In the genomic region with DNA sequence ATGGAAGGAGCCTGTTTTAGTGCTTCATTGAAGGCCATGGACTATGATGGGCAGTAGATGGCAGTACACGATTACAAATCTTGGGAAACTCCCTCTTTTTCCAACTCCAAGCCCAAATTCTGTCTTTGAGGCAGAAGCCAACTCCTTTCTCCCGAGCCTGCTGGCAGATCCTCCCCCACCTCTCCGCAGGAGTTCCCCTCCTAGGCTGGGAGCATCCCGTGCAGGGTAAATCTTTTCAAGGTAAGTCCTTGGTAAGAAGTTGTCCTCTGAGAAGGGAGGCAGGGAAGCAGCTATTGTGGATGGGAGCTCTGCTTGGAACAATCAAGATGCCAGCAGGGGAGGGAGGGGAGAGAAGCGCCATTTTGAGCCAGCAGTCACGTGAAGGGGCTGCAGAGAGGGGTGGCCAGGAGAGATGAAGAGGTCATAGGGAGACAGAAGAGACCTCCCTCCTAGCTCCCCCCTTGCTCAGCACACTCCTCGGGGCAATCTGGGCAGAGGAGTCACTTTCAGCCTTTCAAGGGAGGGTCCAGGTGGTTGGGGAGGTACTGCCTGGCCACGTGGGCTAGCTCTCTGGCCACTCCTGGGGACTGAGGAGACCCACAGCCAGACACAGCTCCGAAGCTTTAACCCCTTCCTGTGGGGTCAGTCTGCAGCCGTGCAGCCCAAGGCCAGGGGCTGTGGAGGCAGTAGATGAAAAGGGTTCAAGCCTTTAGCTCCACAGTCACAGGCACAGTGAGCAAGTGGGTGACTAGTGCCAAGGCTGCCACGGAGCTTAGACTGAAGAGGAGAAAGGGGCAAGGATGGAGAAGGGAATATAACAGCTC, we compare ENCODE assay signal across 8 cellular contexts.
DNase-seq lines count a peak whose midpoint lies in the region; ATAC-seq and TF ChIP-seq lines count a peak whose summit lies in the region.

No MANE protein-coding gene starts in this region.

- DNase-seq in AG08396 (ENCODE audit: low spot score) (peak; percentile 63), NCI-H2107 treated with DMSO at 0.1 percent for 48 hours (lab: John Stamatoyannopoulos, UW; ENCODE audit: unreplicated experiment) (peak; percentile 50), globus pallidus (ENCODE audit: low spot score) (peak; percentile 90), nucleus accumbens (lab: John Stamatoyannopoulos, UW) (peak in 54 of 56 donors; percentile 15 to 92 (median 70))

- ATAC-seq in GM21381 (IDR thresholded peaks at IDR 0.05; ENCODE audit: unreplicated experiment) (peak; percentile 51), GM19328 (IDR thresholded peaks at IDR 0.05; ENCODE audit: unreplicated experiment) (no peak), HG03139 (IDR thresholded peaks at IDR 0.05; ENCODE audit: unreplicated experiment) (no peak)

- TF ChIP-seq CTCF in WI38 (IDR thresholded peaks at IDR 0.05; ENCODE audit: low read depth, low read length): peak; percentile 61

- peak overlapping the region; percentile 67 for H3K4me3 ChIP-seq in WI38 (ENCODE audit: low read depth, low read length)
